Comparison of ENCODE assay signal across 1 cellular context in genomic region chr2:100065029-100065428, GRCh38.
TF ChIP-seq lines count a peak whose summit lies in the region.

No MANE protein-coding gene starts in this region.

TF ChIP-seq in HEK293, 187 proteins besides CTCF, POLR2A, EP300 and RAD21 (continued from another document):
- TF ChIP-seq PRDM10 (tag by site-specific recombination; IDR thresholded peaks at IDR 0.05): no peak
- no peak for TF ChIP-seq ZNF174 (tag by site-specific recombination; IDR thresholded peaks at IDR 0.05)
- TF ChIP-seq ZNF560 (tag by site-specific recombination; IDR thresholded peaks at IDR 0.05; ENCODE audit: borderline replicate concordance): no peak
- no peak for TF ChIP-seq ZBTB7A (tag by site-specific recombination; IDR thresholded peaks at IDR 0.05; ENCODE audit: low read depth)
- 0 out of 2 replicates have a peak, but pooled peaks have one; percentile 4 for TF ChIP-seq ZNF596 (tag by site-specific recombination; IDR thresholded peaks at IDR 0.05)
- TF ChIP-seq ZFP37 (tag by site-specific recombination; IDR thresholded peaks at IDR 0.05): no peak
- TF ChIP-seq ZNF561 (tag by site-specific recombination; IDR thresholded peaks at IDR 0.05; ENCODE audit: borderline replicate concordance): no peak
- TF ChIP-seq GLI4 (tag by site-specific recombination; IDR thresholded peaks at IDR 0.05): no peak
- no peak for TF ChIP-seq HOXC10 (CRISPR knock-in tag; IDR thresholded peaks at IDR 0.05)
- TF ChIP-seq PRDM4 (tag by site-specific recombination; IDR thresholded peaks at IDR 0.05): peak; percentile 82
- peak; percentile 86 for TF ChIP-seq ZSCAN30 (tag by site-specific recombination; IDR thresholded peaks at IDR 0.05)
- no peak for TF ChIP-seq ZNF175 (tag by site-specific recombination; IDR thresholded peaks at IDR 0.05)
- no peak for TF ChIP-seq ZNF292 (tag by site-specific recombination; IDR thresholded peaks at IDR 0.05; ENCODE audit: borderline replicate concordance, low read depth)
- no peak for TF ChIP-seq ZNF433 (tag by site-specific recombination; IDR thresholded peaks at IDR 0.05; ENCODE audit: low read depth)
- no peak for TF ChIP-seq ZNF157 (tag by site-specific recombination; IDR thresholded peaks at IDR 0.05)
- no peak for TF ChIP-seq ZNF248 (tag by site-specific recombination; IDR thresholded peaks at IDR 0.05)
- no peak for TF ChIP-seq PBX3 (CRISPR knock-in tag; IDR thresholded peaks at IDR 0.05)
- TF ChIP-seq ZNF654 (tag by site-specific recombination; IDR thresholded peaks at IDR 0.05; ENCODE audit: low read depth): no peak
- TF ChIP-seq ZNF140 (tag by site-specific recombination; IDR thresholded peaks at IDR 0.05): no peak
- TF ChIP-seq PRDM6 (tag by site-specific recombination; IDR thresholded peaks at IDR 0.05): peak; percentile 76
- TF ChIP-seq ZNF610 (tag by site-specific recombination; IDR thresholded peaks at IDR 0.05; ENCODE audit: borderline replicate concordance): 0 out of 2 replicates have a peak, but pooled peaks have one; percentile 30
